19 cellular contexts compared by ENCODE assay signal in the genomic region with DNA sequence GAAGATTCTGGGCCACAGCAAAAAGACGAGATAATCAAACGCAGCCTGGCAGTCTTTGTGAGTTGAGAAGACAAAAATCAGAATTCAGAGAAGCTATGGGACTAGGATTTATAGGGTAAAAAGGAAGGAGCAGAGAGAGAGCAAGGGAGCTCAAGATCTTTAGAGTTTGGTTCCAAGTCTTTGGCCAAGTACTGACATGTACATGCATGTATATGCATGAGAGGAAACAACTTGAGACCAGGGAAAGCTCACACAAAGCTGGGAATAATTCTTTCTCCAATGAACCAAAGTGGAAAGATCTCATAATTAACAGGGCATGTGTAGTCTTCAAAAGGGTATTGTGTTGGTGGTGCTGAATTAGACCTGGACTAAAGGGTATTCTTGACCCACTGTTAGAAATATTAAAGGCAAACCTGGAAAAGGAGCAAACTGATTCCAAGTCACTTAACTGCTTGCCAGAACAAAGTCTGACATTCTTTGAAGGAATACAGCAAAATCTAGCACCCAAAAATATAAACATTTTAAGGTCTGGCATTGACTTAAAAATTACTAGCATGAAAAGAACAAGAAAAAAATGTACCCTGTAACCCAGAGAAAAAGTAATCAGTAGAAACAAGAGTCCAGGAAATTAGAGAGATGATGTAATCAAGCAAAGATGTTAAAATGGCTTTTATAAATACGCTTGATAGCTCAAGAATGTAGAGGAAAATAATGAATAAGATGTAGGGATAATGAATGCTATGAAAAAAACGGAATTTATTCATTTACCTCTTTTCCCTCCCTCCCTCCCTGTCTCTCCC.
DNase-seq lines count a peak whose midpoint lies in the region; ATAC-seq, FAIRE-seq and TF ChIP-seq lines count a peak whose summit lies in the region.
"Had no signal": no experiment of that assay in that cellular context is flagged by ENCODE, and none has a peak within 500 bp of the region (broad histone marks: within the 10 kb centered on the region; RNA-seq: fewer than 3 reads in every experiment).

No MANE protein-coding gene starts in this region.

- no peak overlapping the region for H3K4me3 Mint-ChIP-seq in astrocyte (ENCODE audit: unreplicated experiment)
- H3K4me3 Mint-ChIP-seq in progenitor cell of endocrine pancreas (ENCODE audit: low read depth) = no peak overlapping the region
- H3K4me3 Mint-ChIP-seq: activated naive CD8-positive, alpha-beta T cell; memory B cell; T-helper 1 cell treated with Interleukin-12 subunit alpha and Interleukin-12 subunit beta and Interleukin-4 antibody, amounts not matched to agents 30 μg/mL and 1 μg/mL, for 36 hours had no signal

- no peaks in the 10 kb centered on the region for H3K9me3 ChIP-seq in astrocyte (ENCODE audit: insufficient read depth, low read depth, low read length)
- no peaks in the 10 kb centered on the region for H3K9me3 ChIP-seq in ovary
- H3K9me3 ChIP-seq: Peyer's patch had no signal

- no peak for TF ChIP-seq EP300 in ovary (IDR thresholded peaks at IDR 0.05)

- 76 to 87% (median 85%) methylated on average over 4 of the region's 4 CpGs for WGBS in ovary, 3 donors

- H3K27ac ChIP-seq in astrocyte (ENCODE audit: low read depth, low read length) = peak overlapping the region; percentile 52
- no peak overlapping the region for H3K27ac ChIP-seq in ovary
- H3K27ac ChIP-seq: BLaER1 treated with 17β-estradiol and CSF1 and Interleukin-3, amounts not matched to agents 10 nM and 100 nM; Peyer's patch had no signal

- intact Hi-C loops in ovary (cut with DNase I) = loop anchor here in 2 of 4 donors (10.0 kb wide), 2 partner anchors 65 to 375 kb away; no protein-coding TSS in a partner anchor

- no peak overlapping the region for H2AFZ ChIP-seq in astrocyte (ENCODE audit: low read depth, low read length)

- ATAC-seq in GM18907 (IDR thresholded peaks at IDR 0.05; ENCODE audit: unreplicated experiment) = no peak

- peak overlapping the region; percentile 58 for H3K4me2 ChIP-seq in astrocyte (ENCODE audit: low read length)

- peaks cover 7% of the 10 kb centered on the region for H3K79me2 ChIP-seq in astrocyte (ENCODE audit: insufficient read depth, low read length)

- no peak overlapping the region for H3K4me3 ChIP-seq in astrocyte (ENCODE audit: insufficient read depth, low read depth, low read length)
- H3K4me3 ChIP-seq in ovary = no peak overlapping the region
- H3K4me3 ChIP-seq: Peyer's patch had no signal

- no peaks in the 10 kb centered on the region for H3K9me3 Mint-ChIP-seq in astrocyte (ENCODE audit: unreplicated experiment)
- H3K9me3 Mint-ChIP-seq in progenitor cell of endocrine pancreas (ENCODE audit: low read depth) = peaks cover 11% of the 10 kb centered on the region

- DNase-seq in HCEC 1CT (peak; percentile 22), astrocyte (ENCODE audit: low read depth) (peak; percentile 78), fibroblast of gingiva (ENCODE audit: low read depth) (peak; percentile 73), progenitor cell of endocrine pancreas (ENCODE audit: low spot score, unreplicated experiment) (no peak), NCI-H345 treated with DMSO at 0.1 percent for 48 hours (lab: John Stamatoyannopoulos, UW; ENCODE audit: unreplicated experiment) (no peak), ovary (no peak), NCI-H2171 treated with DMSO at 0.1 percent for 48 hours (lab: John Stamatoyannopoulos, UW) (no peak)
- DNase-seq: activated CD4-positive, CD25-positive, alpha-beta regulatory T cell treated with anti-CD3 and anti-CD28 coated beads, Interleukin-2, amount 50 U/mL, for 72 hours; activated CD8-positive, alpha-beta memory T cell treated with anti-CD3 and anti-CD28 coated beads, Interleukin-2, amount 50 U/mL, for 4 hours; dermis blood vessel endothelial cell; DMS53; NCI-H1694; NCI-H69; Peyer's patch had no signal

- peaks cover 5% of the 10 kb centered on the region for H3K36me3 ChIP-seq in astrocyte (ENCODE audit: insufficient read depth, low read length)
- no peaks in the 10 kb centered on the region for H3K36me3 ChIP-seq in ovary

- TF ChIP-seq POLR2A in ovary (IDR thresholded peaks at IDR 0.05) = no peak

- peaks cover 23% of the 10 kb centered on the region for H3K4me1 Mint-ChIP-seq in astrocyte (ENCODE audit: low read depth, unreplicated experiment)
- H3K4me1 Mint-ChIP-seq in progenitor cell of endocrine pancreas (ENCODE audit: low read depth) = peaks cover 3% of the 10 kb centered on the region

- peak overlapping the region; percentile 20 for H3K9ac ChIP-seq in astrocyte (ENCODE audit: low read length)
- H3K9ac ChIP-seq: BLaER1 treated with 17β-estradiol and CSF1 and Interleukin-3, amounts not matched to agents 10 nM and 100 nM had no signal

- no peaks in the 10 kb centered on the region for H3K27me3 Mint-ChIP-seq in astrocyte (ENCODE audit: low read depth, unreplicated experiment)
- no peaks in the 10 kb centered on the region for H3K27me3 Mint-ChIP-seq in progenitor cell of endocrine pancreas
- H3K27me3 Mint-ChIP-seq: activated naive CD8-positive, alpha-beta T cell; memory B cell had no signal

- H3K36me3 Mint-ChIP-seq in astrocyte (ENCODE audit: low read depth, unreplicated experiment) (peaks cover 19% of the 10 kb centered on the region), progenitor cell of endocrine pancreas (ENCODE audit: insufficient read depth) (peaks cover 30% of the 10 kb centered on the region)

- H3K27me3 ChIP-seq in astrocyte (ENCODE audit: insufficient read depth, low read length) (no peaks in the 10 kb centered on the region), ovary (no peaks in the 10 kb centered on the region)
- H3K27me3 ChIP-seq: BLaER1 treated with 17β-estradiol and CSF1 and Interleukin-3, amounts not matched to agents 10 nM and 100 nM; Peyer's patch had no signal

- H3K27ac Mint-ChIP-seq in astrocyte (ENCODE audit: unreplicated experiment) (peak overlapping the region; percentile 43), progenitor cell of endocrine pancreas (peak overlapping the region; percentile 3)
- H3K27ac Mint-ChIP-seq: activated naive CD8-positive, alpha-beta T cell; memory B cell; T-helper 1 cell treated with Interleukin-12 subunit alpha and Interleukin-12 subunit beta and Interleukin-4 antibody, amounts not matched to agents 30 μg/mL and 1 μg/mL, for 36 hours had no signal

- peaks cover 23% of the 10 kb centered on the region for H3K4me1 ChIP-seq in astrocyte (ENCODE audit: insufficient read depth, low read length)
- H3K4me1 ChIP-seq in ovary (ENCODE audit: insufficient read depth) = peaks cover 1% of the 10 kb centered on the region

- TF ChIP-seq CTCF in astrocyte (IDR thresholded peaks at IDR 0.05; ENCODE audit: insufficient read depth, low read depth, low read length) = no peak
- TF ChIP-seq CTCF in progenitor cell of endocrine pancreas (IDR thresholded peaks at IDR 0.05; ENCODE audit: unreplicated experiment) = no peak
- TF ChIP-seq CTCF in ovary (IDR thresholded peaks at IDR 0.05) = no peak

- peaks cover 5% of the 10 kb centered on the region for H4K20me1 ChIP-seq in astrocyte (ENCODE audit: insufficient read depth, low read length)

- FAIRE-seq in astrocyte (lab: Jason Lieb, UNC) = no peak

Comparison
In these comparisons a context has a peak if more than half of its experiments do, and no peak if none do; other contexts are left out.
1. DNase-seq: peak in HCEC 1CT (single experiment), astrocyte (single experiment) and fibroblast of gingiva (single experiment); none in progenitor cell of endocrine pancreas (single experiment), NCI-H345 treated with DMSO at 0.1 percent for 48 hours (single experiment), ovary (0 of 5) and NCI-H2171 treated with DMSO at 0.1 percent for 48 hours (single experiment).